Comparison of ENCODE assay signal across 35 cellular contexts in the genomic region with DNA sequence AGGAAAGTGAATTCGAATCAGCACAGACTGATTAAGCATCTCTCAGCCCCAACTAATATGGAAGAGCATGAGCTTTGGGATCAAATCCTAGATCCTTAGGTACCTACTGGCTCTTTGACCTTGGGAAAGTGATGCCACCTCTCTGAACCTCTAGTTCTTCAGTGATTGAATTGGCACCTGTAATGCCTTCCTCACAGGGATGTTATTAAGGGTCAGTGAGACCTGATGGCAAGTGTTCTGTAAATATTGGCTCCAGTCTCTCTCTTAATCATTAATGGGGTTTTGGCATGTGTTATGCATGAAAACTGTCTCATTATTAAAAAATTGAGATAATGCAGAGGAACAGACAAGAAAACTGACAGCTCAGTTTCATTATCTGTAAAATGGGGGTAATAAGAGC.
"Had no signal": no experiment of that assay in that cellular context is flagged by ENCODE, and none has a peak within 500 bp of the region (broad histone marks: within the 10 kb centered on the region; RNA-seq: fewer than 3 reads in every experiment).

No MANE protein-coding gene starts in this region.

- H3K4me3 ChIP-seq: MG63 had no signal

- DNase-seq: Karpas-422, Kasumi-1, MG63, MM.1S, MV-4-11, NCI-H1048, NCI-H1092, NCI-H1092 treated with DMSO at 0.1 percent for 48 hours, NCI-H1105, NCI-H1105 treated with DMSO at 0.1 percent for 48 hours, NCI-H1417, NCI-H1417 treated with DMSO at 0.1 percent for 48 hours, NCI-H1436, NCI-H1436 treated with DMSO at 0.1 percent for 48 hours, NCI-H146, NCI-H1694, NCI-H1694 treated with DMSO at 0.1 percent for 48 hours, NCI-H187, NCI-H187 treated with DMSO at 0.1 percent for 48 hours, NCI-H1930, NCI-H2029, NCI-H2029 treated with DMSO at 0.1 percent for 48 hours, NCI-H2081, NCI-H2081 treated with DMSO at 0.1 percent for 48 hours, NCI-H2107, NCI-H2171, NCI-H2171 treated with DMSO at 0.1 percent for 48 hours, NCI-H2227 treated with DMSO at 0.1 percent for 48 hours, NCI-H226, NCI-H345, NCI-H446, NCI-H446 treated with DMSO at 0.1 percent for 48 hours, NCI-H510A, NCI-H510A treated with DMSO at 0.1 percent for 48 hours, NCI-H524 had no signal

- H3K9me3 ChIP-seq: MG63 had no signal

- H3K27me3 ChIP-seq: MG63 had no signal
